16 cellular contexts compared by ENCODE assay signal in the genomic region with DNA sequence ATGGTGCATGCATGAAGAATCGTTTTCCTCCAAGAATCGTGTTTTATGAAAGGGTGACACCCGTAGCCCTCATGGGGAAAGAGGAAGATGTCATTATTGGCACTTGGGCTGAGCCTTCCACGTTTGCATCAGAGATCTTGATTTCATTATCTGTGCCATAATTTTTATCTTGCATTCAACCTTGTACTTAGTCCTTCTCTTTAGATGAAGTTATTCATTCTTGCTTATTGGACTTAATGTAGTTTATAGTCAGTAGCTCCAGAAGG.
DNase-seq lines count a peak whose midpoint lies in the region; ATAC-seq and TF ChIP-seq lines count a peak whose summit lies in the region.
"Had no signal": no experiment of that assay in that cellular context is flagged by ENCODE, and none has a peak within 500 bp of the region (broad histone marks: within the 10 kb centered on the region; RNA-seq: fewer than 3 reads in every experiment).

No MANE protein-coding gene starts in this region.

- no peaks in the 10 kb centered on the region for H3K36me3 ChIP-seq in CD8-positive, alpha-beta T cell (ENCODE audit: insufficient read depth, low read length)
- no peaks in the 10 kb centered on the region for H3K36me3 ChIP-seq in gastrocnemius medialis
- H3K36me3 ChIP-seq in right lobe of liver = no peaks in the 10 kb centered on the region
- no peaks in the 10 kb centered on the region for H3K36me3 ChIP-seq in Karpas-422 (ENCODE audit: insufficient read depth, low read length)
- H3K36me3 ChIP-seq: HAP-1 had no signal

- CTCF ChIA-PET in CD8-positive, alpha-beta T cell (lab: Charles Lee) = no interaction called here

- H3K9me2 ChIP-seq in Karpas-422 (replicated peaks; ENCODE audit: insufficient read depth, low read length) = no peaks in the 10 kb centered on the region

- no peak overlapping the region for H3K27ac ChIP-seq in CD8-positive, alpha-beta T cell (ENCODE audit: low read depth, low read length)
- H3K27ac ChIP-seq in caudate nucleus (ENCODE audit: low read depth, low read length) (peak overlapping the region; percentile 91), gastrocnemius medialis (peak overlapping the region; percentile 80 to 95 (median 86)), right lobe of liver (peak overlapping the region in 1 of 3 donors; percentile 19), Karpas-422 (ENCODE audit: low read length) (no peak overlapping the region)
- H3K27ac ChIP-seq: C4-2B, PC-9 had no signal

- H2AFZ ChIP-seq in Karpas-422 (ENCODE audit: low read length) = no peak overlapping the region
- H2AFZ ChIP-seq: PC-9 had no signal

- intact Hi-C loops in CD8-positive, alpha-beta T cell (cut with DNase I, micrococcal nuclease) = no loop called here
- intact Hi-C loops in gastrocnemius medialis (cut with DNase I; ENCODE audit: low total_unique reads) (loop anchor here (2.0 to 5.0 kb wide), 2 partner anchors 67 to 109 kb away; partner anchors contain the start of genes GAB1 and SMARCA5), right lobe of liver (cut with DNase I) (no loop called here)

- peaks cover 16% of the 10 kb centered on the region for H3K4me1 Mint-ChIP-seq in CD8-positive, alpha-beta T cell (ENCODE audit: low read depth)

- H3K27ac Mint-ChIP-seq in CD8-positive, alpha-beta T cell = no peak overlapping the region
- H3K27ac Mint-ChIP-seq: mesothelial cell of epicardium, progenitor cell of endocrine pancreas had no signal

- no peaks in the 10 kb centered on the region for H3K79me2 ChIP-seq in Karpas-422 (ENCODE audit: low read length)

- in situ Hi-C loops in gastrocnemius medialis (cut with MboI; ENCODE audit: low sequenced_read_pairs in 4 of 4) = no loop called here

- no peaks in the 10 kb centered on the region for H3K27me3 ChIP-seq in CD8-positive, alpha-beta T cell (ENCODE audit: insufficient read depth, low read length)
- H3K27me3 ChIP-seq in gastrocnemius medialis = no peaks in the 10 kb centered on the region
- no peaks in the 10 kb centered on the region for H3K27me3 ChIP-seq in right lobe of liver
- H3K27me3 ChIP-seq in Karpas-422 (ENCODE audit: low read length) = no peaks in the 10 kb centered on the region

- POLR2A ChIA-PET in CD8-positive, alpha-beta T cell (lab: Charles Lee) = no interaction called here

- TF ChIP-seq POLR2A in gastrocnemius medialis (IDR thresholded peaks at IDR 0.05) (no peak), right lobe of liver (IDR thresholded peaks at IDR 0.05) (no peak)

- ATAC-seq in CD8-positive, alpha-beta T cell = no peak
- ATAC-seq in gastrocnemius medialis (peak; percentile 24 to 37), right lobe of liver (no peak)

- 59% methylated on average over 4 of the region's 4 CpGs for WGBS in right lobe of liver (ENCODE audit: insufficient coverage, low coverage, low lambda C conversion rate, missing lambda C conversion rate)

- H3K9me3 ChIP-seq in CD8-positive, alpha-beta T cell (ENCODE audit: low read length) = no peaks in the 10 kb centered on the region
- H3K9me3 ChIP-seq in gastrocnemius medialis (no peaks in the 10 kb centered on the region), right lobe of liver (no peaks in the 10 kb centered on the region), Karpas-422 (ENCODE audit: low read length) (no peaks in the 10 kb centered on the region)
- H3K9me3 ChIP-seq: HAP-1 had no signal

- H3K4me3 Mint-ChIP-seq in CD8-positive, alpha-beta T cell = peak overlapping the region; percentile 40
- H3K4me3 Mint-ChIP-seq: mesothelial cell of epicardium had no signal

- H3K9me3 Mint-ChIP-seq in CD8-positive, alpha-beta T cell = no peaks in the 10 kb centered on the region
- H3K9me3 Mint-ChIP-seq: mesothelial cell of epicardium had no signal

- H3K4me3 ChIP-seq in CD8-positive, alpha-beta T cell (ENCODE audit: low read depth, low read length) = no peak overlapping the region
- H3K4me3 ChIP-seq in gastrocnemius medialis = peak overlapping the region; percentile 26 to 42 (median 30)
- no peak overlapping the region for H3K4me3 ChIP-seq in right lobe of liver
- no peak overlapping the region for H3K4me3 ChIP-seq in Karpas-422 (ENCODE audit: low read length)
- H3K4me3 ChIP-seq: coronary artery, HAP-1, PC-9 had no signal

- no peaks in the 10 kb centered on the region for H3K27me3 Mint-ChIP-seq in CD8-positive, alpha-beta T cell (ENCODE audit: low read depth)
- H3K27me3 Mint-ChIP-seq: progenitor cell of endocrine pancreas had no signal

- H3K4me1 ChIP-seq in CD8-positive, alpha-beta T cell (ENCODE audit: insufficient read depth, low read length) = no peaks in the 10 kb centered on the region
- peaks cover 90 to 91% of the 10 kb centered on the region in 2 donors for H3K4me1 ChIP-seq in gastrocnemius medialis
- H3K4me1 ChIP-seq in right lobe of liver = peaks cover 0 to 37% (median 11%) of the 10 kb centered on the region in 4 donors
- H3K4me1 ChIP-seq in Karpas-422 (ENCODE audit: low read length) = no peaks in the 10 kb centered on the region

- no peaks in the 10 kb centered on the region for H4K20me1 ChIP-seq in Karpas-422 (ENCODE audit: insufficient read depth, low read depth, low read length)

- no peak for TF ChIP-seq CTCF in CD8-positive, alpha-beta T cell (IDR thresholded peaks at IDR 0.05)
- TF ChIP-seq CTCF in gastrocnemius medialis (IDR thresholded peaks at IDR 0.05 in 4 of 5, conservative IDR thresholded peaks at IDR 0.05 in 1 of 5) = no peak
- TF ChIP-seq CTCF in right lobe of liver (IDR thresholded peaks at IDR 0.05) = no peak

- no peak overlapping the region for H3K9ac ChIP-seq in Karpas-422 (ENCODE audit: low read length)

- no peak for DNase-seq in CD8-positive, alpha-beta T cell
- peak; percentile 81 for DNase-seq in NAMALWA (ENCODE audit: low spot score)
- DNase-seq in caudate nucleus (lab: John Stamatoyannopoulos, UW) = no peak
- DNase-seq in gastrocnemius medialis = no peak
- DNase-seq in T-helper 1 cell = no peak
- DNase-seq in NCI-H510A (lab: John Stamatoyannopoulos, UW) = no peak
- DNase-seq in right lobe of liver = no peak
- no peak for DNase-seq in Karpas-422
- DNase-seq: activated CD4-positive, alpha-beta T cell treated with anti-CD3 and anti-CD28 coated beads, Interleukin-2, amount 50 U/mL, for 4 hours; NCI-H2171; PC-9 had no signal

- no peak overlapping the region for H3K4me2 ChIP-seq in Karpas-422 (ENCODE audit: low read depth, low read length, poor library complexity, severe bottlenecking)
- H3K4me2 ChIP-seq: PC-9 had no signal

- H3K36me3 Mint-ChIP-seq in CD8-positive, alpha-beta T cell = no peaks in the 10 kb centered on the region

Comparison
In these comparisons a context has a peak if more than half of its experiments do, and no peak if none do; other contexts are left out.
1. ATAC-seq: peak in gastrocnemius medialis (2 of 2); none in CD8-positive, alpha-beta T cell (single experiment) and right lobe of liver (0 of 4).
2. H3K27ac ChIP-seq: peak in caudate nucleus (single experiment) and gastrocnemius medialis (4 of 4); none in CD8-positive, alpha-beta T cell (single experiment) and Karpas-422 (single experiment).
3. H3K4me3 ChIP-seq: peak in gastrocnemius medialis (4 of 4); none in CD8-positive, alpha-beta T cell (single experiment), right lobe of liver (0 of 3) and Karpas-422 (single experiment).